ENCODE assay signal across 10 cellular contexts in the genomic region with DNA sequence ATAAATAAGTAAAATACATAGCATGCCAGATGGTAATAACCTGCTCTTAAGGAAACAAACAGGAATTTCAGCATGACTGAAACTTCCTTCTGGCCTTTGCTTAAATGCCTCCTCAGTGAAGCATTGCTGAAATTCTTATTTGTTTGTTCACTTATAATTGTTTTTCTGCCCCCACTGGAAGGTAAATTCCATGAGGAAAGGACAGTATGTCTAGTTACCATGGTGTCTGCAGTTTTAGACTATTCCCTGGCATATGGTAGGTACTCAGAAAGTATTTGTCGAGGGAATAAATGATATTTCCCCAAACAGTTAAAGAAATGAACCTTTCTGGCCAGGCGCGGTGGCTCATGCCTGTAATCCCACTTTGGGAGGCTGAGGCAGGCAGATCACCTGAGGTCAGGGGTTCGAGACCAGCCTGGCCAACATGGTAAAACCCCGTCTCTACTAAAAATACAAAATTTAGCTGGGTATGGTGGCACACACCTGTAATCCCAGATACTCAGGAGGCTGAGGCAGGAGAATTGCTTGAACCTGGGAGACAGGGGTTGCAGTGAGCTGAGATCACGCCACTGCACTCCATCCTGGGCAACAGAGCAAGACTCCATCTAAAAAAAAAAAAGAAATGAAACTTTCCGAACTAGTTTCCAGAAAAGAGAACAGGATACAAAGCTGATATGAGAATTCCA. TPM values are rescaled to one million over a fixed set of nuclear protein-coding genes. Genes with fewer than 3 reads are reported as not detected.
"Had no signal": no experiment of that assay in that cellular context is flagged by ENCODE, and none has a peak within 500 bp of the region (broad histone marks: within the 10 kb centered on the region; RNA-seq: fewer than 3 reads in every experiment).

No MANE protein-coding gene starts in this region.

RNA-seq across cellular contexts. Expression of a gene that starts 11.5 kb away (rescaled TPM):
- total RNA-seq: natural killer cell, neural crest cell had no signal

RNA-seq across cellular contexts. Expression of a gene that starts 20.6 kb away (rescaled TPM):
- total RNA-seq: foreskin keratinocyte, mesothelial cell of epicardium, mucosa of gallbladder, myocyte, natural killer cell, neural crest cell, osteocyte, posterior vena cava, subcutaneous adipose tissue, uterus had no signal
- polyA plus RNA-seq: foreskin keratinocyte had no signal

RNA-seq across cellular contexts. Expression of a gene that starts 32.8 kb away (rescaled TPM):
- total RNA-seq: foreskin keratinocyte, mesothelial cell of epicardium, myocyte, osteocyte had no signal
- polyA plus RNA-seq: foreskin keratinocyte had no signal
